8 cellular contexts compared by ENCODE assay signal in the genomic region with DNA sequence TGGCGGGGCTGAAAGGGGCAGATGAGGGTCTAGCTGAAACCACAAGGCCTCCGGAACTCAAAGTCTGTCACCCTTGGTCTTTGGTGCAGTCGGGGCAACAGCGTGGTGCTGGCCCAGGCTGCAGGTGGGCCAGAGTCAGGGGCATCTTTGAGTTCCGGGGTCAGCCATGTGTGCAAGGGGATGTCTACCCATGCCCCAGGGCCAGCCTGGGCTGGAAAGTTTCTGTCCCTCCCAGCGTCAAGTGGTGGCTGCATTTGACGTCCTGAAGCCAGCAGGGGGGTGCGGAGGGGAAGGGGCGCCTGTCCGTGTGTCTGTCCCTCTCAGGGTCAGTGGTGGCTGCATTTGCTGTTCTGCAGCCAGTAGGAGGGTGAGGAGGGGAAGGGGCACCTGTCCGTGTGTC. TPM values are rescaled to one million over a fixed set of nuclear protein-coding genes. Genes with fewer than 3 reads are reported as not detected.
DNase-seq lines count a peak whose midpoint lies in the region; ATAC-seq and TF ChIP-seq lines count a peak whose summit lies in the region.

No MANE protein-coding gene starts in this region.

- TF ChIP-seq POLR2A in breast epithelium (IDR thresholded peaks at IDR 0.05) = no peak

- H3K4me1 ChIP-seq in breast epithelium = peaks cover 0 to 3% of the 10 kb centered on the region in 2 donors
- H3K4me1 ChIP-seq in mononuclear cell (ENCODE audit: insufficient read depth, low read length) = peaks cover 51% of the 10 kb centered on the region
- peaks cover 6% of the 10 kb centered on the region for H3K4me1 ChIP-seq in foreskin keratinocyte

- ATAC-seq in foreskin keratinocyte = no peak

- no peaks in the 10 kb centered on the region for H3K9me3 ChIP-seq in breast epithelium
- H3K9me3 ChIP-seq in mononuclear cell (ENCODE audit: low read depth, low read length) = no peaks in the 10 kb centered on the region

- no peak for DNase-seq in AG10803 (ENCODE audit: low read depth)
- no peak for DNase-seq in HL-60 (ENCODE audit: low read depth in 1 of 2, low spot score in 1 of 2)
- DNase-seq in breast epithelium (ENCODE audit: low spot score in 2 of 2) = no peak
- no peak for DNase-seq in Kasumi-1 (lab: John Stamatoyannopoulos, UW)
- DNase-seq in foreskin keratinocyte = no peak
- no peak for DNase-seq in C1 segment of cervical spinal cord (lab: John Stamatoyannopoulos, UW)
- DNase-seq in NOMO-1 (lab: John Stamatoyannopoulos, UW; ENCODE audit: unreplicated experiment in 2 of 2) = no peak

- peak overlapping the region; percentile 100 for H3K27ac ChIP-seq in HL-60 (replicated peaks)
- H3K27ac ChIP-seq in breast epithelium = peak overlapping the region; percentile 96 to 100
- H3K27ac ChIP-seq in foreskin keratinocyte = no peak overlapping the region

- no peaks in the 10 kb centered on the region for H3K36me3 ChIP-seq in breast epithelium

- no peak; the same call in 1 of the 2 replicates for TF ChIP-seq CTCF in AG10803 (conservative IDR thresholded peaks at IDR 0.05; ENCODE audit: low read length)
- no peak for TF ChIP-seq CTCF in HL-60 (IDR thresholded peaks at IDR 0.05; ENCODE audit: insufficient read depth, low read length)
- no peak for TF ChIP-seq CTCF in breast epithelium (IDR thresholded peaks at IDR 0.05)
- TF ChIP-seq CTCF in foreskin keratinocyte (conservative IDR thresholded peaks at IDR 0.05) = no peak

- H3K27me3 ChIP-seq in HL-60 (ENCODE audit: insufficient read depth, poor library complexity, severe bottlenecking) (no peaks in the 10 kb centered on the region), breast epithelium (no peaks in the 10 kb centered on the region), mononuclear cell (ENCODE audit: insufficient read depth, low read length) (no peaks in the 10 kb centered on the region), foreskin keratinocyte (no peaks in the 10 kb centered on the region)

- intact Hi-C loops in breast epithelium (cut with DNase I; ENCODE audit: low total_unique reads) = no loop called here

- H3K4me3 ChIP-seq in AG10803 (ENCODE audit: low read length) (peak overlapping the region; percentile 85), HL-60 (replicated peaks; ENCODE audit: insufficient read depth, low read length) (peak overlapping the region; percentile 75), breast epithelium (peak overlapping the region; percentile 81 to 99 (median 86)), mononuclear cell (ENCODE audit: low read length) (peak overlapping the region; percentile 62)

RNA-seq across cellular contexts. Expression of a gene that starts 0.7 kb away (rescaled TPM):
- total RNA-seq in breast epithelium = 10 to 100 TPM; 20.8 to 36.4 (median 28.4) TPM
- 7.7 TPM for total RNA-seq in mononuclear cell
- total RNA-seq in foreskin keratinocyte = 23.7 and 26.6 TPM in 2 replicates
- polyA plus RNA-seq in foreskin keratinocyte = 26.6 and 27.2 TPM in 2 replicates

RNA-seq across cellular contexts. Expression of a gene that starts 4.1 kb away (rescaled TPM):
- total RNA-seq in breast epithelium (10 to 100 TPM; 13.4 to 22.7 (median 13.8) TPM), mononuclear cell (2.7 TPM), foreskin keratinocyte (12.2 and 13.2 TPM in 2 replicates)
- polyA plus RNA-seq in foreskin keratinocyte = 6.6 and 6.9 TPM in 2 replicates

RNA-seq across cellular contexts. Expression of a gene that starts 35.1 kb away (rescaled TPM):
- total RNA-seq in breast epithelium = 10 to 100 TPM in 1 of 3 donors, 1 to 10 TPM in 2; 5.0 to 16.4 (median 9.1) TPM
- total RNA-seq in mononuclear cell = 101 TPM
- total RNA-seq in foreskin keratinocyte = 17.7 and 21.5 TPM in 2 replicates
- 15.9 and 17.6 TPM in 2 replicates for polyA plus RNA-seq in foreskin keratinocyte
